In the genomic region with DNA sequence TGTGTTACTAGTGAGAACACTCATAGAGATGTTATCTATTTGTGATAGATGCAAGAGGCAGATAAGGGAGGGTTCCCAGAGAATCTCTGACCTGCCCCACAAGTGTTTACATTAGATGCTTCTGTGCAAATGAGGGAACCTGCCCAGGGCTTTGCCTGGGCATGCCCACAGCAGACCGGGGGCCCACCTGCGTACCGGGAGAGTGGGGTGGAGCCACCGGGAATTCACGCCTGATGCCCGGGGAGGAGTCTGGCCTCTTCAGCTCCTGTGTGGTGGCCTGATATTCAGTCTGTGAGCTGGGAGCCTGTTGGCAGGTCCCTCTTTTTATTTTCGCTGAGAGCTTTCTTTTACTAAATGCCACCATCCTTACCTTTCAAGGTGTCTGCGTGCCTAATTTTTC, we compare ENCODE assay signal across 11 cellular contexts.
A peak's percentile ranks its signal among the peaks of the same experiment; 100 is the strongest.
DNase-seq lines count a peak whose midpoint lies in the region; ATAC-seq and TF ChIP-seq lines count a peak whose summit lies in the region.
"Had no signal": no experiment of that assay in that cellular context is flagged by ENCODE, and none has a peak within 500 bp of the region (broad histone marks: within the 10 kb centered on the region; RNA-seq: fewer than 3 reads in every experiment).

No MANE protein-coding gene starts in this region.

- H3K9me3 ChIP-seq in mesodermal cell (ENCODE audit: control insufficient read depth, low read length): no peaks in the 10 kb centered on the region
- no peaks in the 10 kb centered on the region for H3K9me3 ChIP-seq in CD8-positive, alpha-beta T cell (ENCODE audit: low read length)

- TF ChIP-seq CTCF in CD8-positive, alpha-beta T cell (IDR thresholded peaks at IDR 0.05): no peak

- peaks cover 11% of the 10 kb centered on the region for H3K4me1 Mint-ChIP-seq in CD8-positive, alpha-beta T cell (ENCODE audit: low read depth)

- no peak for ATAC-seq in CD8-positive, alpha-beta T cell

- no peaks in the 10 kb centered on the region for H3K4me1 ChIP-seq in mesodermal cell (ENCODE audit: control insufficient read depth, insufficient read depth, low read length, poor library complexity, severe bottlenecking)
- no peaks in the 10 kb centered on the region for H3K4me1 ChIP-seq in CD8-positive, alpha-beta T cell (ENCODE audit: insufficient read depth, low read length)

- no peaks in the 10 kb centered on the region for H3K36me3 Mint-ChIP-seq in CD8-positive, alpha-beta T cell

- DNase-seq in H7 (peak; percentile 29), NCI-H2196 treated with DMSO at 0.1 percent for 48 hours (lab: John Stamatoyannopoulos, UW; ENCODE audit: unreplicated experiment) (peak; percentile 6), ecto neural progenitor cell (ENCODE audit: low spot score) (peak; percentile 69), mesenteric fat pad (ENCODE audit: low spot score) (no peak), NCI-H524 (lab: John Stamatoyannopoulos, UW) (no peak)
- DNase-seq in CD8-positive, alpha-beta T cell: no peak
- no peak for DNase-seq in activated naive CD4-positive, alpha-beta T cell treated with anti-CD3 and anti-CD28 coated beads, Interleukin-2, amount 50 U/mL, for 16 hours
- DNase-seq: activated B cell treated with CpG ODN at 0.5 μM for 24 hours, C1 segment of cervical spinal cord had no signal

- no peak overlapping the region for H3K27ac ChIP-seq in mesodermal cell (ENCODE audit: low read depth, low read length, severe bottlenecking)
- no peak overlapping the region for H3K27ac ChIP-seq in CD8-positive, alpha-beta T cell (ENCODE audit: low read depth, low read length)

- peaks cover 6% of the 10 kb centered on the region for H3K27me3 Mint-ChIP-seq in CD8-positive, alpha-beta T cell (ENCODE audit: low read depth)
- H3K27me3 Mint-ChIP-seq: activated B cell treated with CpG ODN at 0.5 μM for 24 hours had no signal

- H3K4me3 Mint-ChIP-seq in CD8-positive, alpha-beta T cell: no peak overlapping the region
- H3K4me3 Mint-ChIP-seq: activated B cell treated with CpG ODN at 0.5 μM for 24 hours had no signal

- no peaks in the 10 kb centered on the region for H3K27me3 ChIP-seq in H7 (ENCODE audit: control insufficient read depth, insufficient read depth, low read length)
- no peaks in the 10 kb centered on the region for H3K27me3 ChIP-seq in CD8-positive, alpha-beta T cell (ENCODE audit: insufficient read depth, low read length)

- H3K27ac Mint-ChIP-seq in CD8-positive, alpha-beta T cell: no peak overlapping the region
- H3K27ac Mint-ChIP-seq: activated B cell treated with CpG ODN at 0.5 μM for 24 hours had no signal

- 60 to 62% methylated on average over 5 to 7 of the region's 8 CpGs for WGBS in mesodermal cell (ENCODE audit: insufficient coverage in 2 of 2), 2 experiments

- POLR2A ChIA-PET in CD8-positive, alpha-beta T cell (lab: Charles Lee): no interaction called here

- H3K36me3 ChIP-seq in H7 (replicated peaks; ENCODE audit: control insufficient read depth, insufficient read depth, low read length) (peaks cover 4% of the 10 kb centered on the region; the same call in 1 of the 2 replicates), mesodermal cell (ENCODE audit: control insufficient read depth, insufficient read depth, low read length) (no peaks in the 10 kb centered on the region)
- no peaks in the 10 kb centered on the region for H3K36me3 ChIP-seq in CD8-positive, alpha-beta T cell (ENCODE audit: insufficient read depth, low read length)

- H3K9me3 Mint-ChIP-seq in CD8-positive, alpha-beta T cell: peaks cover 7% of the 10 kb centered on the region

- H3K4me3 ChIP-seq in H7 (ENCODE audit: insufficient read depth, low read depth, low read length): peak overlapping the region; percentile 34; the same call in 1 of the 2 replicates
- H3K4me3 ChIP-seq in mesodermal cell (ENCODE audit: extremely low read depth, insufficient read depth, low read length, poor library complexity, severe bottlenecking): peak overlapping the region; percentile 9
- no peak overlapping the region for H3K4me3 ChIP-seq in CD8-positive, alpha-beta T cell (ENCODE audit: low read depth, low read length)
- H3K4me3 ChIP-seq: lung had no signal

- CTCF ChIA-PET in CD8-positive, alpha-beta T cell (lab: Charles Lee): no interaction called here

- intact Hi-C loops in CD8-positive, alpha-beta T cell (cut with DNase I, micrococcal nuclease): no loop called here

Comparison
In these comparisons a context has a peak if more than half of its experiments do, and no peak if none do; other contexts are left out.
1. DNase-seq: peak in H7 (single experiment), NCI-H2196 treated with DMSO at 0.1 percent for 48 hours (single experiment) and ecto neural progenitor cell (single experiment); none in CD8-positive, alpha-beta T cell (0 of 7), mesenteric fat pad (single experiment), activated naive CD4-positive, alpha-beta T cell treated with anti-CD3 and anti-CD28 coated beads, Interleukin-2, amount 50 U/mL, for 16 hours (single experiment) and NCI-H524 (0 of 2).